Comparison of ENCODE assay signal across 9 cellular contexts in genomic region chr3:11638669-11639402, GRCh38. TPM values are rescaled to one million over a fixed set of nuclear protein-coding genes. Genes with fewer than 3 reads are reported as not detected.
DNase-seq lines count a peak whose midpoint lies in the region; ATAC-seq, FAIRE-seq and TF ChIP-seq lines count a peak whose summit lies in the region.
"Had no signal": no experiment of that assay in that cellular context is flagged by ENCODE, and none has a peak within 500 bp of the region (broad histone marks: within the 10 kb centered on the region; RNA-seq: fewer than 3 reads in every experiment).

No MANE protein-coding gene starts in this region.

- peak overlapping the region; percentile 26; the same call in 1 of the 2 replicates for H3K4me3 ChIP-seq in BLaER1
- H3K4me3 ChIP-seq in endothelial cell of umbilical vein (replicated peaks in 1 of 3; ENCODE audit: insufficient read depth in 1 of 3, low read depth in 1 of 3, low read length in 3 of 3): peak overlapping the region; percentile 14 to 58 (median 27)
- peak overlapping the region; percentile 49 for H3K4me3 ChIP-seq in neural cell (ENCODE audit: low read length)

- H3F3A ChIP-seq in neural cell (ENCODE audit: insufficient read depth, low read length, poor library complexity, severe bottlenecking): no peaks in the 10 kb centered on the region

- TF ChIP-seq POLR2A in endothelial cell of umbilical vein (IDR thresholded peaks at IDR 0.05; ENCODE audit: low read depth, low read length): no peak

- TF ChIP-seq CTCF in endothelial cell of umbilical vein (IDR thresholded peaks at IDR 0.05; ENCODE audit: extremely low read depth in 1 of 2, insufficient read depth in 1 of 2, low read depth in 1 of 2, low read length in 2 of 2): no peak
- no peak for TF ChIP-seq CTCF in neural cell (IDR thresholded peaks at IDR 0.05; ENCODE audit: poor library complexity, severe bottlenecking)

- H3K27me3 ChIP-seq in BLaER1 (no peaks in the 10 kb centered on the region), endothelial cell of umbilical vein (ENCODE audit: control insufficient read depth in 2 of 2, insufficient read depth in 2 of 2, low read length in 2 of 2) (no peaks in the 10 kb centered on the region), neural cell (ENCODE audit: insufficient read depth, low read depth, low read length) (no peaks in the 10 kb centered on the region)

- TF ChIP-seq RAD21 in neural cell (conservative IDR thresholded peaks at IDR 0.05): no peak

- peaks cover 81% of the 10 kb centered on the region for H3K4me1 Mint-ChIP-seq in stimulated activated naive CD8-positive, alpha-beta T cell treated with anti-CD3 and anti-CD28 coated beads, Interleukin-15, amount 100 ng/mL, for 72 hours

- peaks cover 95% of the 10 kb centered on the region for H3K79me2 ChIP-seq in endothelial cell of umbilical vein (ENCODE audit: control insufficient read depth, insufficient read depth, low read length)
- H3K79me2 ChIP-seq in neural cell (replicated peaks; ENCODE audit: insufficient read depth, low read length): peaks cover 88% of the 10 kb centered on the region

- H3K4me3 Mint-ChIP-seq in stimulated activated naive CD8-positive, alpha-beta T cell treated with anti-CD3 and anti-CD28 coated beads, Interleukin-15, amount 100 ng/mL, for 72 hours: peak overlapping the region in 1 of 2 donors; percentile 99

- intact Hi-C loops in endothelial cell of umbilical vein (cut with micrococcal nuclease): no loop called here

- H3K27me3 Mint-ChIP-seq in stimulated activated naive CD8-positive, alpha-beta T cell treated with anti-CD3 and anti-CD28 coated beads, Interleukin-15, amount 100 ng/mL, for 72 hours: no peaks in the 10 kb centered on the region

- H3K9me3 Mint-ChIP-seq in stimulated activated naive CD8-positive, alpha-beta T cell treated with anti-CD3 and anti-CD28 coated beads, Interleukin-15, amount 100 ng/mL, for 72 hours: no peaks in the 10 kb centered on the region

- DNase-seq in NCI-H82 treated with DMSO at 0.1 percent for 48 hours (lab: John Stamatoyannopoulos, UW; ENCODE audit: unreplicated experiment): peak; percentile 17
- DNase-seq in endothelial cell of umbilical vein (ENCODE audit: low read depth, low spot score): peak; percentile 82
- DNase-seq in epidermal melanocyte (ENCODE audit: insufficient read length, low spot score): no peak
- no peak for DNase-seq in Ammon's horn (ENCODE audit: low spot score)
- DNase-seq in HTR-8/SVneo (ENCODE audit: insufficient read length, low spot score): no peak
- no peak for DNase-seq in stimulated activated naive CD8-positive, alpha-beta T cell treated with anti-CD3 and anti-CD28 coated beads, Interleukin-15, amount 100 ng/mL, for 72 hours

- H2AFZ ChIP-seq in endothelial cell of umbilical vein (ENCODE audit: low read depth, low read length): no peak overlapping the region
- H2AFZ ChIP-seq in neural cell (ENCODE audit: low read depth, low read length): peak overlapping the region; percentile 11

- H4K20me1 ChIP-seq in BLaER1 (peaks cover 83% of the 10 kb centered on the region), endothelial cell of umbilical vein (replicated peaks; ENCODE audit: control insufficient read depth, extremely low read depth, insufficient read depth, low read length) (no peaks in the 10 kb centered on the region), neural cell (ENCODE audit: insufficient read depth) (no peaks in the 10 kb centered on the region)

- CTCF ChIA-PET in endothelial cell of umbilical vein (lab: Charles Lee): interaction anchor here (0.6 to 3.6 kb wide), 14 partner anchors 12 to 483 kb away, joined by 3 to 24 read pairs (median 5); no protein-coding TSS in a partner anchor

- H3K9ac ChIP-seq in BLaER1 (peak overlapping the region; percentile 40; the same call in 1 of the 2 replicates), endothelial cell of umbilical vein (replicated peaks; ENCODE audit: extremely low read depth, insufficient read depth, low read length) (peak overlapping the region; percentile 84), neural cell (ENCODE audit: low read length) (no peak overlapping the region)

- dilution Hi-C loops in endothelial cell of umbilical vein (cut with MboI; ENCODE audit: extremely low pct_ligation_motif_present, low sequenced_read_pairs): no loop called here

- FAIRE-seq in endothelial cell of umbilical vein (lab: Jason Lieb, UNC): no peak
- no peak for FAIRE-seq in HTR-8/SVneo (lab: Jason Lieb, UNC)
- FAIRE-seq: G401.6 had no signal

- H3K27ac ChIP-seq in BLaER1 (0 out of 2 replicates have a peak overlapping the region, but pooled peaks have one; percentile 27), endothelial cell of umbilical vein (ENCODE audit: insufficient read depth, low read depth, low read length) (peak overlapping the region; percentile 92), neural cell (ENCODE audit: low read length) (peak overlapping the region; percentile 24)

- no peak for TF ChIP-seq EP300 in neural cell (conservative IDR thresholded peaks at IDR 0.05; ENCODE audit: poor library complexity, severe bottlenecking)

- no peaks in the 10 kb centered on the region for H3K9me2 ChIP-seq in neural cell (ENCODE audit: insufficient read depth, low read length)

- ATAC-seq in stimulated activated naive CD8-positive, alpha-beta T cell treated with anti-CD3 and anti-CD28 coated beads, Interleukin-15, amount 100 ng/mL, for 72 hours: no peak

- no TSS peak for BruUV-seq in endothelial cell of umbilical vein (replicated peaks; lab: Mats Ljungman, UMichigan)

- POLR2A ChIA-PET in endothelial cell of umbilical vein (lab: Charles Lee): interaction anchor here (0.7 to 1.1 kb wide), 6 partner anchors 16 to 260 kb away, joined by 3 to 4 read pairs (median 3); no protein-coding TSS in a partner anchor

- H3K9me3 ChIP-seq in BLaER1 (no peaks in the 10 kb centered on the region), endothelial cell of umbilical vein (replicated peaks; ENCODE audit: control insufficient read depth, insufficient read depth, low read length) (no peaks in the 10 kb centered on the region), neural cell (ENCODE audit: low read length) (no peaks in the 10 kb centered on the region)

- H3K36me3 ChIP-seq in BLaER1: peaks cover 33% of the 10 kb centered on the region
- no peaks in the 10 kb centered on the region for H3K36me3 ChIP-seq in endothelial cell of umbilical vein (ENCODE audit: control insufficient read depth in 2 of 2, extremely low read depth in 1 of 2, insufficient read depth in 2 of 2, low read length in 2 of 2)
- no peaks in the 10 kb centered on the region for H3K36me3 ChIP-seq in neural cell (ENCODE audit: insufficient read depth, low read length)

- H3K4me2 ChIP-seq in BLaER1: peak overlapping the region; percentile 92
- peak overlapping the region; percentile 93 for H3K4me2 ChIP-seq in endothelial cell of umbilical vein (ENCODE audit: insufficient read depth, low read length)
- no peak overlapping the region for H3K4me2 ChIP-seq in neural cell (ENCODE audit: low read length)

- no peak overlapping the region for H3K27ac Mint-ChIP-seq in stimulated activated naive CD8-positive, alpha-beta T cell treated with anti-CD3 and anti-CD28 coated beads, Interleukin-15, amount 100 ng/mL, for 72 hours

- no peaks in the 10 kb centered on the region for H3K9me1 ChIP-seq in endothelial cell of umbilical vein (replicated peaks; ENCODE audit: control insufficient read depth, extremely low read depth, insufficient read depth, low read length)

- H3K4me1 ChIP-seq in BLaER1 (peaks cover 75% of the 10 kb centered on the region), endothelial cell of umbilical vein (ENCODE audit: control insufficient read depth, extremely low read depth, insufficient read depth, low read length) (peaks cover 73% of the 10 kb centered on the region)

TF ChIP-seq in endothelial cell of umbilical vein, 7 proteins besides CTCF, POLR2A, EP300 and RAD21 (continues in another document):
- TF ChIP-seq MAX (IDR thresholded peaks at IDR 0.05; ENCODE audit: insufficient read depth, insufficient read length) (no peak), JUN (IDR thresholded peaks at IDR 0.05; ENCODE audit: borderline replicate concordance, insufficient read depth, insufficient read length, low read depth) (no peak), GATA2 (IDR thresholded peaks at IDR 0.05; ENCODE audit: insufficient read depth, insufficient read length, low read depth, low read length) (no peak), MYC (IDR thresholded peaks at IDR 0.05; ENCODE audit: low read depth, low read length) (no peak), POLR2AphosphoS5 (IDR thresholded peaks at IDR 0.05; ENCODE audit: insufficient read depth, low read depth, low read length) (peak; percentile 19), EZH2 (IDR thresholded peaks at IDR 0.05; ENCODE audit: borderline replicate concordance, low read depth, low read length, severe bottlenecking) (no peak)

TF ChIP-seq in neural cell, 6 proteins besides CTCF, POLR2A, EP300 and RAD21 (continues in another document):
- TF ChIP-seq EZH2 (IDR thresholded peaks at IDR 0.05; ENCODE audit: borderline replicate concordance, insufficient read depth, low read length, poor library complexity, severe bottlenecking) (no peak), TAF1 (IDR thresholded peaks at IDR 0.05; ENCODE audit: low read depth) (no peak), SMC3 (conservative IDR thresholded peaks at IDR 0.05; ENCODE audit: poor library complexity) (no peak), POLR2AphosphoS5 (IDR thresholded peaks at IDR 0.05) (no peak), MXI1 (conservative IDR thresholded peaks at IDR 0.05; ENCODE audit: poor library complexity, severe bottlenecking) (no peak)

RNA-seq across cellular contexts. Expression of gene VGLL4, which starts 4.9 kb away (rescaled TPM):
- total RNA-seq in endothelial cell of umbilical vein: 58.9 and 67.0 TPM in 2 replicates
- polyA plus RNA-seq in endothelial cell of umbilical vein: 75.9 and 78.9 TPM in 2 replicates
- polyA plus RNA-seq in endothelial cell of umbilical vein (2011; cell fraction: cytosol; rRNA removed): 48.6 and 57.5 TPM in 2 replicates
- 95.4 and 99.1 TPM in 2 replicates for polyA plus RNA-seq in endothelial cell of umbilical vein (2011; cell fraction: nucleus; rRNA removed)
- 42.5 and 47.3 TPM in 2 replicates for polyA plus RNA-seq in endothelial cell of umbilical vein (2012)
- polyA minus RNA-seq in endothelial cell of umbilical vein: 73.2 and 78.6 TPM in 2 replicates
- 16.1 TPM for polyA minus RNA-seq in endothelial cell of umbilical vein (2011; cell fraction: cytosol; rRNA and poly(A)+ RNA removed)
- polyA minus RNA-seq in endothelial cell of umbilical vein (2011; cell fraction: nucleus; rRNA and poly(A)+ RNA removed): 112 and 132 TPM in 2 replicates
- 102 and 113 TPM in 2 replicates for polyA plus RNA-seq in neural cell
- polyA minus RNA-seq in neural cell: 117 and 230 TPM in 2 replicates

Comparison
In these comparisons a context has a peak if more than half of its experiments do, and no peak if none do; other contexts are left out.
1. H3K27ac ChIP-seq: peak in every context shown above with its lines; median percentile 92 in endothelial cell of umbilical vein; 27 in BLaER1; 24 in neural cell.
2. DNase-seq: peak in NCI-H82 treated with DMSO at 0.1 percent for 48 hours (single experiment) and endothelial cell of umbilical vein (single experiment); none in epidermal melanocyte (single experiment), Ammon's horn (single experiment), HTR-8/SVneo (single experiment) and stimulated activated naive CD8-positive, alpha-beta T cell treated with anti-CD3 and anti-CD28 coated beads, Interleukin-15, amount 100 ng/mL, for 72 hours (0 of 2).
3. Peak in every context shown above with its lines, with median percentiles within 50 percentile points of each other: H3K4me3 ChIP-seq.